Comparison of ENCODE assay signal across 16 cellular contexts in the genomic region with DNA sequence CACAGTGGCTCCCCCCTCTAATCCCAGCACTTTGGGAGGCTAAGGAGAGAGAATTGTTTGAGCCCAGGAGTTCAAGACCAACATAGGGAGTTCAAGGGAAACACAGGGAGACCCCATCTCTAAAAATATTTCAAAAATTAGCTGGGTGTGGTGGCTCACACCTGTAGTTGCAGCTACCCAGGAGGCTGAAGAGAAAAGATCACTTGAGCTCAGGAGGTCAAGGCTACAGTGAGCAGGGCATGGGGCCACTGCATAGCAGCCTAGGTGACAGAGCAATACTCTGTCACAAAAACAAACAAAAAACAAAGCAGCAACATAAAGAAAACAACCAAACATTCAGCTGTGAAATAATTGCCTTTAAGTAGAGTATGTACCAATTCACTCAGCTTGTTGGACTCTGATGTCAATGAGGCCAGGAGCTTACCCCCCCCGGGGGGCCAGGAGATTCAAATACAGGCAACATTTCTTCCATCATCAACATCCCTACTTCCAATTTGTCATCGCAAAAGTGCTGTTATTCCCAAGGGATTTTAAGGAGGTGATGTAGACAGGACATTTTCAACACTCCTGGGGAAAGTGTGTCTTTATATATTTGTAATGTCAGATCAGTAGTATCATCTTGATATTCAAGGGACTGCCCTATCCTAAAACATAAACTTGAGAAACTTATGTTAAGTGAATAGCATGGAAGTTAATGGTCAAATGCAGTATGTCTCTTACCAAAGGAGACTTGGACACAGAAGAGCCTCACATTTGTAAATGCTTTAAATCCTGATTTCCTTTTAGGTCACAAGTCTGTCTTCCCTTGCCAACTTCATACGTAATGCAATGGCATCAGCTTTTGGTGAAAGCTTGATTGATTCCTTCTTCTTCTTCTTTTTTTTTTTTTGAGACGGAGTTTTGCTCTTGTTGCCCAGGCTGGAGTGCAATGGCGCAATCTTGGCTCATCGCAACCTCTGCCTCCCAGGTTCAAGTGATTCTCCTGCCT.
"Had no signal": no experiment of that assay in that cellular context is flagged by ENCODE, and none has a peak within 500 bp of the region (broad histone marks: within the 10 kb centered on the region; RNA-seq: fewer than 3 reads in every experiment).

No MANE protein-coding gene starts in this region.

- H3K36me3 ChIP-seq: ascending aorta, brain microvascular endothelial cell, vagina had no signal

- H3K4me3 ChIP-seq: ascending aorta, skin epidermis, testis, vagina had no signal

- H3K9me3 ChIP-seq: ascending aorta, testis, vagina had no signal

- H3K27ac ChIP-seq: ascending aorta, brain microvascular endothelial cell, testis, vagina had no signal

- DNase-seq: activated CD4-positive, alpha-beta memory T cell treated with anti-CD3 and anti-CD28 coated beads, Interleukin-2, amount 10 ng/mL, durations not matched to agents 7 days and 5 days; activated CD4-positive, alpha-beta T cell treated with anti-CD3 and anti-CD28 coated beads, Interleukin-2, amount 10 ng/mL, durations not matched to agents 24 days and 14 days; activated gamma-delta T cell treated with Interleukin-2 at 50 U/mL for 16 hours; brain microvascular endothelial cell; central memory CD4-positive, alpha-beta T cell; effector memory CD4-positive, alpha-beta T cell; foreskin melanocyte; immature natural killer cell; kidney glomerular epithelial cell; stimulated activated CD4-positive, alpha-beta T cell treated with anti-CD3 and anti-CD28 coated beads, Interleukin-2, amount 100 ng/mL, for 24 hours; testis had no signal

- H3K27me3 ChIP-seq: ascending aorta, brain microvascular endothelial cell, testis, vagina had no signal

- H3K4me1 ChIP-seq: testis had no signal

- ATAC-seq: natural killer cell treated with Interleukin-12 subunit alpha and Interleukin-12 subunit beta and Interleukin-15 and Interleukin-18, amount 100 ng/mL, for 72 hours; stimulated activated effector memory CD8-positive, alpha-beta T cell treated with anti-CD3 and anti-CD28 coated beads, Interleukin-12 subunit alpha, Interleukin-12 subunit beta, amount 100 ng/mL, for 72 hours had no signal
